In the genomic region with DNA sequence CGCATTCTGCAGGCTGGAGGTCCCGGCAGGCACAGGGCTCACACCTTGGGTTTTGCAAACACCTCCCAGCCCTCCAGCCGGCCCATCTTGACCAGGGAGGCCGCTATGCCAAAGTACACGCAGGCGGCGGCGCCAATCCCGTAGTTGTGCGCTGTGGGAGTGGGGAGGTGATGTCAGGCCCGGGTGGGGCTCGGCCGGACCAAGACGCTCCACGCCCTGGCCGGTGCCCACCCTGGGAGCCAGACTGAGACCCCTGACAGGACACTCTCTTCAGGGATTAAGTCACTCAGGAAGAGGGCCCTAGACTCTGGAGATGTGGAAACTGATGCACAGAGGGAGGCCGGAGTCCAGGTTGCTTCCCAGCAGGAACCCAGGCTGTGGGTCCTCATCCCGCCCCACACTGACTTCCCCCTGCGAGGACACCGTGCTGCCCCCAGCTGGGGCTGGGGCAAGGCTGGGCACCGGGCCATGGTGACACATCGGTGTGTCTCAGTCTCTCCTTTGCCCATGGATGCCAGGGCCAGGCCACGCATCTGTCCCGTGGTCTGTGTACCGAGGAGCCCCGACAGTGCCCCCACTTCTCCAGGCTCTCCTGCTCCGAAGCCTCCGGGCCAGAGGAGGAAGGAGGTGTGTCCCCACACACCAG, we compare ENCODE assay signal across 2 cellular contexts.
TF ChIP-seq lines count a peak whose summit lies in the region.

No MANE protein-coding gene starts in this region.

TF ChIP-seq in SK-N-SH, 30 proteins besides CTCF, POLR2A, EP300 and RAD21:
- TF ChIP-seq, protein P1, sequence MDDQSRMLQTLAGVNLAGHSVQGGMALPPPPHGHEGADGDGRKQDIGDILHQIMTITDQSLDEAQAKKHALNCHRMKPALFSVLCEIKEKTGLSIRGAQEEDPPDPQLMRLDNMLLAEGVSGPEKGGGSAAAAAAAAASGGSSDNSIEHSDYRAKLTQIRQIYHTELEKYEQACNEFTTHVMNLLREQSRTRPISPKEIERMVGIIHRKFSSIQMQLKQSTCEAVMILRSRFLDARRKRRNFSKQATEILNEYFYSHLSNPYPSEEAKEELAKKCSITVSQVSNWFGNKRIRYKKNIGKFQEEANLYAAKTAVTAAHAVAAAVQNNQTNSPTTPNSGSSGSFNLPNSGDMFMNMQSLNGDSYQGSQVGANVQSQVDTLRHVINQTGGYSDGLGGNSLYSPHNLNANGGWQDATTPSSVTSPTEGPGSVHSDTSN (IDR thresholded peaks at IDR 0.05), result no peak
- TF ChIP-seq MEF2A (IDR thresholded peaks at IDR 0.05; ENCODE audit: borderline replicate concordance, low read depth), result no peak
- TF ChIP-seq, protein P2, sequence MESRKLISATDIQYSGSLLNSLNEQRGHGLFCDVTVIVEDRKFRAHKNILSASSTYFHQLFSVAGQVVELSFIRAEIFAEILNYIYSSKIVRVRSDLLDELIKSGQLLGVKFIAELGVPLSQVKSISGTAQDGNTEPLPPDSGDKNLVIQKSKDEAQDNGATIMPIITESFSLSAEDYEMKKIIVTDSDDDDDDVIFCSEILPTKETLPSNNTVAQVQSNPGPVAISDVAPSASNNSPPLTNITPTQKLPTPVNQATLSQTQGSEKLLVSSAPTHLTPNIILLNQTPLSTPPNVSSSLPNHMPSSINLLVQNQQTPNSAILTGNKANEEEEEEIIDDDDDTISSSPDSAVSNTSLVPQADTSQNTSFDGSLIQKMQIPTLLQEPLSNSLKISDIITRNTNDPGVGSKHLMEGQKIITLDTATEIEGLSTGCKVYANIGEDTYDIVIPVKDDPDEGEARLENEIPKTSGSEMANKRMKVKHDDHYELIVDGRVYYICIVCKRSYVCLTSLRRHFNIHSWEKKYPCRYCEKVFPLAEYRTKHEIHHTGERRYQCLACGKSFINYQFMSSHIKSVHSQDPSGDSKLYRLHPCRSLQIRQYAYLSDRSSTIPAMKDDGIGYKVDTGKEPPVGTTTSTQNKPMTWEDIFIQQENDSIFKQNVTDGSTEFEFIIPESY (IDR thresholded peaks at IDR 0.05; ENCODE audit: borderline replicate concordance, low read depth), result no peak
- TF ChIP-seq, protein P3, sequence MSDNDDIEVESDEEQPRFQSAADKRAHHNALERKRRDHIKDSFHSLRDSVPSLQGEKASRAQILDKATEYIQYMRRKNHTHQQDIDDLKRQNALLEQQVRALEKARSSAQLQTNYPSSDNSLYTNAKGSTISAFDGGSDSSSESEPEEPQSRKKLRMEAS (IDR thresholded peaks at IDR 0.05; ENCODE audit: low read depth), result no peak
- TF ChIP-seq GATA2 (CRISPR knock-in tag; IDR thresholded peaks at IDR 0.05), result no peak
- no peak for TF ChIP-seq CHD2 (IDR thresholded peaks at IDR 0.05; ENCODE audit: low read length, partially characterized antibody)
- TF ChIP-seq ELF1 (IDR thresholded peaks at IDR 0.05), result no peak
- no peak for TF ChIP-seq MXI1 (IDR thresholded peaks at IDR 0.05; ENCODE audit: low read depth, low read length)
- TF ChIP-seq FOSL2 (IDR thresholded peaks at IDR 0.05; ENCODE audit: borderline replicate concordance, low read depth), result no peak
- TF ChIP-seq FOXJ3 (CRISPR knock-in tag; IDR thresholded peaks at IDR 0.05), result no peak; the same call in 1 of the 2 replicates
- TF ChIP-seq EZH2phosphoT487 (IDR thresholded peaks at IDR 0.05; ENCODE audit: borderline replicate concordance, low read depth), result no peak
- TF ChIP-seq RCOR1 (IDR thresholded peaks at IDR 0.05; ENCODE audit: low read length), result no peak
- TF ChIP-seq TEAD4 (IDR thresholded peaks at IDR 0.05; ENCODE audit: borderline replicate concordance, insufficient read depth), result no peak
- no peak for TF ChIP-seq SIN3A (IDR thresholded peaks at IDR 0.05; ENCODE audit: borderline replicate concordance, low read depth, low read length)
- TF ChIP-seq, protein P4, sequence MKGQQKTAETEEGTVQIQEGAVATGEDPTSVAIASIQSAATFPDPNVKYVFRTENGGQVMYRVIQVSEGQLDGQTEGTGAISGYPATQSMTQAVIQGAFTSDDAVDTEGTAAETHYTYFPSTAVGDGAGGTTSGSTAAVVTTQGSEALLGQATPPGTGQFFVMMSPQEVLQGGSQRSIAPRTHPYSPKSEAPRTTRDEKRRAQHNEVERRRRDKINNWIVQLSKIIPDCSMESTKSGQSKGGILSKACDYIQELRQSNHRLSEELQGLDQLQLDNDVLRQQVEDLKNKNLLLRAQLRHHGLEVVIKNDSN (IDR thresholded peaks at IDR 0.05; ENCODE audit: borderline replicate concordance, low read depth), result no peak
- no peak for TF ChIP-seq GABPA (IDR thresholded peaks at IDR 0.05; ENCODE audit: low read depth)
- TF ChIP-seq POLR2AphosphoS5 (IDR thresholded peaks at IDR 0.05; ENCODE audit: low read depth, low read length), result no peak
TF ChIP-seq in SK-N-SH: peak in this region for 0.

TF ChIP-seq in SK-N-SH treated with all-trans-retinoic acid at 6 μM for 48 hours, 23 proteins besides CTCF, POLR2A, EP300 and RAD21 (continued from another document):
- TF ChIP-seq, protein P5, sequence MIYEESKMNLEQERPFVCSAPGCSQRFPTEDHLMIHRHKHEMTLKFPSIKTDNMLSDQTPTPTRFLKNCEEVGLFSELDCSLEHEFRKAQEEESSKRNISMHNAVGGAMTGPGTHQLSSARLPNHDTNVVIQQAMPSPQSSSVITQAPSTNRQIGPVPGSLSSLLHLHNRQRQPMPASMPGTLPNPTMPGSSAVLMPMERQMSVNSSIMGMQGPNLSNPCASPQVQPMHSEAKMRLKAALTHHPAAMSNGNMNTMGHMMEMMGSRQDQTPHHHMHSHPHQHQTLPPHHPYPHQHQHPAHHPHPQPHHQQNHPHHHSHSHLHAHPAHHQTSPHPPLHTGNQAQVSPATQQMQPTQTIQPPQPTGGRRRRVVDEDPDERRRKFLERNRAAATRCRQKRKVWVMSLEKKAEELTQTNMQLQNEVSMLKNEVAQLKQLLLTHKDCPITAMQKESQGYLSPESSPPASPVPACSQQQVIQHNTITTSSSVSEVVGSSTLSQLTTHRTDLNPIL (CRISPR knock-in tag; IDR thresholded peaks at IDR 0.05; ENCODE audit: low read depth), result no peak
- TF ChIP-seq, protein P6, sequence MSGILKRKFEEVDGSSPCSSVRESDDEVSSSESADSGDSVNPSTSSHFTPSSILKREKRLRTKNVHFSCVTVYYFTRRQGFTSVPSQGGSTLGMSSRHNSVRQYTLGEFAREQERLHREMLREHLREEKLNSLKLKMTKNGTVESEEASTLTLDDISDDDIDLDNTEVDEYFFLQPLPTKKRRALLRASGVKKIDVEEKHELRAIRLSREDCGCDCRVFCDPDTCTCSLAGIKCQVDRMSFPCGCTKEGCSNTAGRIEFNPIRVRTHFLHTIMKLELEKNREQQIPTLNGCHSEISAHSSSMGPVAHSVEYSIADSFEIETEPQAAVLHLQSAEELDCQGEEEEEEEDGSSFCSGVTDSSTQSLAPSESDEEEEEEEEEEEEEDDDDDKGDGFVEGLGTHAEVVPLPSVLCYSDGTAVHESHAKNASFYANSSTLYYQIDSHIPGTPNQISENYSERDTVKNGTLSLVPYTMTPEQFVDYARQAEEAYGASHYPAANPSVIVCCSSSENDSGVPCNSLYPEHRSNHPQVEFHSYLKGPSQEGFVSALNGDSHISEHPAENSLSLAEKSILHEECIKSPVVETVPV (CRISPR knock-in tag; IDR thresholded peaks at IDR 0.05), result no peak
- TF ChIP-seq ZC3H10 (CRISPR knock-in tag; IDR thresholded peaks at IDR 0.05) (no peak), ZNF565 (CRISPR knock-in tag; conservative IDR thresholded peaks at IDR 0.05; ENCODE audit: low read depth) (no peak), ISL1 (CRISPR knock-in tag; IDR thresholded peaks at IDR 0.05) (no peak), RARB (CRISPR knock-in tag; IDR thresholded peaks at IDR 0.05) (no peak), SNAI2 (CRISPR knock-in tag; IDR thresholded peaks at IDR 0.05) (no peak), BACH2 (CRISPR knock-in tag; IDR thresholded peaks at IDR 0.05; ENCODE audit: borderline replicate concordance) (no peak), ZNF70 (CRISPR knock-in tag; IDR thresholded peaks at IDR 0.05) (no peak), ARNTL (CRISPR knock-in tag; IDR thresholded peaks at IDR 0.05; ENCODE audit: borderline replicate concordance, low read depth) (no peak), OSR1 (CRISPR knock-in tag; IDR thresholded peaks at IDR 0.05) (no peak), ZNF8 (CRISPR knock-in tag; IDR thresholded peaks at IDR 0.05) (no peak), ESRRG (CRISPR knock-in tag; IDR thresholded peaks at IDR 0.05) (no peak)
